7 cellular contexts compared by ENCODE assay signal in genomic region chr2:147110962-147111361, GRCh38.
"Had no signal": no experiment of that assay in that cellular context is flagged by ENCODE, and none has a peak within 500 bp of the region (broad histone marks: within the 10 kb centered on the region; RNA-seq: fewer than 3 reads in every experiment).

No MANE protein-coding gene starts in this region.

- DNase-seq: KBM-7, KG1 had no signal

- H3K27me3 Mint-ChIP-seq: IgD-negative memory B cell had no signal

- H3K4me1 Mint-ChIP-seq: IgD-negative memory B cell had no signal

- H3K27ac ChIP-seq: HL-60, KMS-11 had no signal

- H3K4me2 ChIP-seq: KMS-11 had no signal

- H3K4me3 Mint-ChIP-seq: IgD-negative memory B cell had no signal

- H3K9ac ChIP-seq: KMS-11 had no signal

- H3K36me3 Mint-ChIP-seq: IgD-negative memory B cell had no signal

- FAIRE-seq: HTR-8/SVneo, K562 had no signal

- ATAC-seq: K562 had no signal

- H3K27ac Mint-ChIP-seq: IgD-negative memory B cell had no signal

- H3K4me3 ChIP-seq: K562 had no signal
